8 cellular contexts compared by ENCODE assay signal in the genomic region with DNA sequence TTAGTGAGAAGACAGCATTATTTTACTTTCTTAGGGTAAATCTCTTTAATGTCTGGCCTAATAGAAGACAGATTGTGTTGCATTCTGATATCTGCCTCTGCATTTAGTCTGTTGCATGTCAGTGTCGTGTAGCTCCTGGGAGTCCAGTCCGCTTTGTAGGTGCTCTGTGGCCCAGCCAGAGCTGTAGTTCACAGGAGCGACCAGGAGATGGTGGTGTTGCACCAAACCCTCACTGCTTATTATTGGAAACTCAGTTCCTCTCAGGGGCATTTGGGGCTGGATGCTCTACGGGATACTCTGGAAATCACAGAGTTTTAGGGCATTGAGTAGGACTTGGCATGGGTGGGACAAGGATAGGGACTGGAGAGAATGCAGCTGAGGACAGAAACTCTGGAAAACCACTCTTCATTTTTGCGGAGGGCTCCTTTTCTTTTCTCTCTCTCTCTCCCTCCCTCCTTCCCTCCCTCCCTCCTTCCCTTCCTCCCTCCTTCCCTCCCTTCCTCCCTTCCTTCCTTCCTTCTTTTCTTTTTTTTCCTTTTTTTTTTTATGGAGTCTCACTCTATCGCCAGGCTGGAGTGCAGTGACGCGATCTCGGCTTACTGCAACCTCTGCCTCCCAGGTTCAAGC. TPM values are rescaled to one million over a fixed set of nuclear protein-coding genes. Genes with fewer than 3 reads are reported as not detected.
DNase-seq lines count a peak whose midpoint lies in the region; ATAC-seq and TF ChIP-seq lines count a peak whose summit lies in the region.

No MANE protein-coding gene starts in this region.

- H3K27ac Mint-ChIP-seq in Caco-2 (ENCODE audit: unreplicated experiment), result no peak overlapping the region
- H3K27ac Mint-ChIP-seq in naive thymus-derived CD8-positive, alpha-beta T cell, result peak overlapping the region; percentile 5 to 94 (median 78)

- H3K4me3 Mint-ChIP-seq in Caco-2 (ENCODE audit: unreplicated experiment), result no peak overlapping the region
- H3K4me3 Mint-ChIP-seq in naive thymus-derived CD8-positive, alpha-beta T cell, result peak overlapping the region in 7 of 10 donors; percentile 22 to 77 (median 62)

- no peaks in the 10 kb centered on the region for H3K36me3 ChIP-seq in Caco-2 (ENCODE audit: control insufficient read depth, insufficient read depth, low read length)

- DNase-seq in Caco-2, result peak; percentile 74 to 79
- peak; percentile 72 for DNase-seq in HK-2 (ENCODE audit: unreplicated experiment)
- peak; percentile 94 for DNase-seq in OCI-M1 (lab: John Stamatoyannopoulos, UW)
- peak; percentile 60 for DNase-seq in activated T-cell treated with anti-CD3 and anti-CD28 coated beads for 4 hours
- peak; percentile 46 to 80 (median 62) for DNase-seq in naive thymus-derived CD8-positive, alpha-beta T cell
- peak in 39 of 49 donors; percentile 13 to 78 (median 49) for DNase-seq in substantia nigra (lab: John Stamatoyannopoulos, UW)

- H3K27me3 Mint-ChIP-seq in Caco-2 (ENCODE audit: insufficient read depth, unreplicated experiment), result no peaks in the 10 kb centered on the region
- H3K27me3 Mint-ChIP-seq in naive thymus-derived CD8-positive, alpha-beta T cell, result no peaks in the 10 kb centered on the region

- H3K9me3 Mint-ChIP-seq in Caco-2 (ENCODE audit: unreplicated experiment), result no peaks in the 10 kb centered on the region
- no peaks in the 10 kb centered on the region for H3K9me3 Mint-ChIP-seq in naive thymus-derived CD8-positive, alpha-beta T cell

- H3K9me3 ChIP-seq in Caco-2, result no peaks in the 10 kb centered on the region

- peaks cover 6% of the 10 kb centered on the region for H3K4me1 Mint-ChIP-seq in Caco-2 (ENCODE audit: low read depth, unreplicated experiment)
- H3K4me1 Mint-ChIP-seq in naive thymus-derived CD8-positive, alpha-beta T cell, result peaks cover 46 to 81% (median 72%) of the 10 kb centered on the region in 4 donors

- no peaks in the 10 kb centered on the region for H3K36me3 Mint-ChIP-seq in Caco-2 (ENCODE audit: insufficient read depth, unreplicated experiment)
- peaks cover 0 to 63% (median 14%) of the 10 kb centered on the region in 3 donors for H3K36me3 Mint-ChIP-seq in naive thymus-derived CD8-positive, alpha-beta T cell

- POLR2A ChIA-PET in Caco-2 (lab: Charles Lee), result no interaction called here
- POLR2A ChIA-PET in naive thymus-derived CD8-positive, alpha-beta T cell (lab: Charles Lee), result interaction anchor here (0.6 to 1.2 kb wide), 2 partner anchors 14 to 73 kb away, joined by 3 to 4 read pairs; no protein-coding TSS in a partner anchor

- TF ChIP-seq CTCF in Caco-2 (IDR thresholded peaks at IDR 0.05; ENCODE audit: insufficient read depth in 1 of 2, low read depth in 1 of 2, low read length in 1 of 2, severe bottlenecking in 1 of 2, unreplicated experiment in 1 of 2), result peak; percentile 83 to 87

- intact Hi-C loops in Caco-2 (cut with micrococcal nuclease; ENCODE audit: unreplicated experiment), result loop anchor here (10.0 kb wide), 2 partner anchors 156 to 1126 kb away; a partner anchor contains a TSS

- ATAC-seq in esophagus mucosa (peak; percentile 62), HG03175 (IDR thresholded peaks at IDR 0.05; ENCODE audit: unreplicated experiment) (no peak)
- peak; percentile 76 to 83 for ATAC-seq in naive thymus-derived CD8-positive, alpha-beta T cell

- BruUV-seq in Caco-2 (replicated peaks; lab: Mats Ljungman, UMichigan), result no TSS peak

- H3K4me3 ChIP-seq in Caco-2 (ENCODE audit: low read depth, low read length), result no peak overlapping the region

- peaks cover 9% of the 10 kb centered on the region for H3K4me1 ChIP-seq in Caco-2

- no peaks in the 10 kb centered on the region for H3K27me3 ChIP-seq in Caco-2 (replicated peaks; ENCODE audit: control insufficient read depth, insufficient read depth, low read length)

- no peak overlapping the region for H3K27ac ChIP-seq in substantia nigra (ENCODE audit: low read depth, low read length, poor library complexity, severe bottlenecking)

- CTCF ChIA-PET in Caco-2 (lab: Charles Lee), result interaction anchor here (0.5 to 1.0 kb wide), 6 partner anchors 14 to 875 kb away, joined by 3 to 4 read pairs (median 3); no protein-coding TSS in a partner anchor

RNA-seq across cellular contexts. Expression of a gene that starts 21.7 kb away (rescaled TPM):
- total RNA-seq in Caco-2 (2022), result 0.30 and 0.41 TPM in 2 replicates
- total RNA-seq in esophagus mucosa, result 1.1 TPM
- 100 to 1,000 TPM; 357 to 362 TPM for total RNA-seq in naive thymus-derived CD8-positive, alpha-beta T cell
- under 1 TPM; 0.06 to 0.76 (median 0.63) TPM for polyA plus RNA-seq in naive thymus-derived CD8-positive, alpha-beta T cell

RNA-seq across cellular contexts. Expression of a gene that starts 57.4 kb away (rescaled TPM):
- total RNA-seq in Caco-2 (2022) (0.68 TPM in 1 of 2 replicates, not detected in the other), esophagus mucosa (not detected)
- total RNA-seq in naive thymus-derived CD8-positive, alpha-beta T cell, result not detected
- under 1 TPM in 1 of 3 donors, not detected in 2; 0.43 TPM for polyA plus RNA-seq in naive thymus-derived CD8-positive, alpha-beta T cell

Comparison
In these comparisons a context has a peak if more than half of its experiments do, and no peak if none do; other contexts are left out.
1. RNA of a gene that starts 21.7 kb away (total RNA-seq): 357 to 362 TPM in naive thymus-derived CD8-positive, alpha-beta T cell; 1.1 TPM in esophagus mucosa (single experiment) and 0.30 to 0.41 TPM in Caco-2; every median in the first group is over 100 times any median in the second.
2. Peak in every context shown above with its lines, with median percentiles within 50 percentile points of each other: DNase-seq.